ENCODE assay signal across 1 cellular context in the genomic region with DNA sequence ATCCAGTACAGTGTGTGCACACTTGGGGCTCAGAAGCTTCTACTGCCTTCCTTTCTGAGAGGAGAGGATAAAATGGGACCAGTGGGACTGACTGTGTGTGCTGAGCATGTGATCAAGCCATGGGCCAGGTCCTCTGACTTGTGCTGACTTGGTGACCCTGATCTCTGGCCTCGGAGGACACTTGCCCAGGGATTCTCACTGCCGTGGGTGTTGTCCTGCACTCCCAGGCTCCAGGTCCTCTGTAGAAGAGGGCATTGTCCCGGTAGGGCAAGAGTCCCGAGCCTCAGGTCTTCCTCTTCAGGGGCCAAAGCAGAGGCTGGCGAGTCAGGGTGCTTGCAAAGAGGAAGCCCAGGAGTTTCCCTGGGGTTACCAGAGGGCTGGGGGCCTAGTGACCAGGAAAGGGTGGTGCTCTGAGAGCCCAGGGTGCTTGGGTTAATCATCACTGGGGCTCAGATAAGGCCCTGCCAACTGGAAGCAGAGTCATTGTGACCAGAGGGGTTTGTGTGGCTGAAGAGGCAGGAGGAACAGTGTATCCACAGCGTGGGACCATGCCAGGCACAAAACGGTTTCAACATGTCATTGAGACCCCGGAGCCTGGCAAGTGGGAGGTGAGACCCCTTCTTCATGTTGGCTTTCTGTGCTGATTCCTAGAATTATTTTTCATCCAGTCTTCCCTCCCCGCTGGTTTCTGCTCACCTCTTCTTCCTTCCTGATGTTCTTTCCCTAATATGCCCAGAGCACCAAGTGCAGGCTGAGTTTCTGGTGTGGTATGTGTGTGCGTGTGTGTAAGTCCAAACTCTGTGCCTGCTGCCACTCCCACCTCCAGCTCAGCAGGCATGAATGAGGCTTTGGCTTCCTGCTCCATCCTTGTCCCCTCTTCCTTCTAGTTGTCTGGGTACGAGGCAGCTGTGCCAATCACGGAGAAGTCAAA.
TF ChIP-seq lines count a peak whose summit lies in the region.

A gene with protein sequence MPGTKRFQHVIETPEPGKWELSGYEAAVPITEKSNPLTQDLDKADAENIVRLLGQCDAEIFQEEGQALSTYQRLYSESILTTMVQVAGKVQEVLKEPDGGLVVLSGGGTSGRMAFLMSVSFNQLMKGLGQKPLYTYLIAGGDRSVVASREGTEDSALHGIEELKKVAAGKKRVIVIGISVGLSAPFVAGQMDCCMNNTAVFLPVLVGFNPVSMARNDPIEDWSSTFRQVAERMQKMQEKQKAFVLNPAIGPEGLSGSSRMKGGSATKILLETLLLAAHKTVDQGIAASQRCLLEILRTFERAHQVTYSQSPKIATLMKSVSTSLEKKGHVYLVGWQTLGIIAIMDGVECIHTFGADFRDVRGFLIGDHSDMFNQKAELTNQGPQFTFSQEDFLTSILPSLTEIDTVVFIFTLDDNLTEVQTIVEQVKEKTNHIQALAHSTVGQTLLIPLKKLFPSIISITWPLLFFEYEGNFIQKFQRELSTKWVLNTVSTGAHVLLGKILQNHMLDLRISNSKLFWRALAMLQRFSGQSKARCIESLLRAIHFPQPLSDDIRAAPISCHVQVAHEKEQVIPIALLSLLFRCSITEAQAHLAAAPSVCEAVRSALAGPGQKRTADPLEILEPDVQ (plus strand): TSS at position 483 of the 931 bp plus-strand sequence. CDS start 66 bp downstream, at position 549.

TF ChIP-seq in liver, 16 proteins besides CTCF, POLR2A, EP300 and RAD21 (continued from another document):
- TF ChIP-seq HNF4A (conservative IDR thresholded peaks at IDR 0.05) (peak; percentile 81 to 87), JUND (IDR thresholded peaks at IDR 0.05) (no peak), MAX (IDR thresholded peaks at IDR 0.05) (no peak), FOXA1 (IDR thresholded peaks at IDR 0.05) (peak; percentile 26), HNF4G (IDR thresholded peaks at IDR 0.05) (peak; percentile 6), NR2F2 (IDR thresholded peaks at IDR 0.05) (peak; percentile 75)
